In the genomic region with DNA sequence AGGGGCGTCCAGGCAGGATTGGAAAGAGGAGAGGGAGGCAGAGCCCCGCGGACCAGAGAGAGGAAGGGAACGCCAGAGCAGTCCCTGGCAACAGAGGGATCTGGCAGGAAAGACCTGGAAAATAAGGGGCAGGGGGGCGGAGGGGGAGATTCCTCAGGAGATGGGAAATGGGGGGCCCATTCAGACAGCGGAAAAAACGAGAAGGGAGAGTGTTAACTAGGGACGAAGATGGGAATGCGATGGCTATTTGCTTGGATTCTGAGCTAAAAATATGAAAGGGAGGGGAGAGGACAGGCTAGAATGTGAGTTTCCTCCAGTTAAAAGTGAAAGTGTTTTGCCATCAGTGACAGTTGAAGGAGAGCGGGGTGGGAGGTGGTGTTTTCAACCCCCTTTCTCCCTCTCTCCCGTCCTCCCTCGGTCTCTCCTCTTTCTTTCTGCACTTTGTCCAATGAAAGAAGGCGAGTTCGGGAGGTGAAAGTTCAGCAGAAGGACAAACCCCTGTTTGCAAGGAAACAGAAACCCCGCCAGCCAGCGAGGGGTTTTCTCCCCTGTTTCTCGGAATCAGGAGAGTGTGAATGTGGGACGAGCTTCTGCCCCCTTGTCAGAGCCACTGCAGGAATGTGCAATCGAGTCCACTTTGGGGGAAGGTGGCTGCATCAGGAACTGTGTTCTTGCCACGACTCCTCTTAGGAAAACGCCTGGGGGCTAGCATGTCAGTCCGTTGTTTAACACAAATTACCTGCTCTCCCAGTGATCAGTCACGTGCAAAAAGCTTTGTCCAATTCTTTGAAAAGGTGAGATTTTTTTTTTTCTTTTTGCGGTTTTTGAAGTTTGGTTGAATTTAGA, we compare ENCODE assay signal across 8 cellular contexts. TPM values are rescaled to one million over a fixed set of nuclear protein-coding genes. Genes with fewer than 3 reads are reported as not detected.
DNase-seq lines count a peak whose midpoint lies in the region; ATAC-seq, FAIRE-seq and TF ChIP-seq lines count a peak whose summit lies in the region.

No MANE protein-coding gene starts in this region.

- POLR2A ChIA-PET in CD8-positive, alpha-beta memory T cell (lab: Charles Lee) = no interaction called here
- POLR2A ChIA-PET in HepG2 (lab: Yijun Ruan, JAX) = interaction anchor here (0.7 to 2.7 kb wide), 9 partner anchors 39 to 579 kb away, joined by 3 to 17 read pairs (median 6); no protein-coding TSS in a partner anchor

- no peak for TF ChIP-seq RAD21 in HepG2 (CRISPR knock-in tag; IDR thresholded peaks at IDR 0.05)

- H4K20me1 ChIP-seq in HepG2 (ENCODE audit: insufficient read depth, low read length) = no peaks in the 10 kb centered on the region

- peaks cover 22 to 34% (median 33%) of the 10 kb centered on the region in 3 donors for H3K4me1 Mint-ChIP-seq in CD8-positive, alpha-beta memory T cell

- H3K9ac ChIP-seq in HepG2 (ENCODE audit: insufficient read depth, low read depth, low read length) = peak overlapping the region; percentile 76

- WGBS in HepG2 (ENCODE audit: low lambda C conversion rate) = 2% methylated on average over 24 of the region's 24 CpGs

- no peaks in the 10 kb centered on the region for H3K9me3 ChIP-seq in CD8-positive, alpha-beta memory T cell (ENCODE audit: low read length)
- H3K9me3 ChIP-seq in HepG2 (ENCODE audit: low read length) = no peaks in the 10 kb centered on the region

- H3K79me2 ChIP-seq in HepG2 (ENCODE audit: insufficient read depth, low read length) = peaks cover 28% of the 10 kb centered on the region

- TF ChIP-seq EP300 in HepG2 (IDR thresholded peaks at IDR 0.05; ENCODE audit: low read depth in 2 of 2, low read length in 2 of 2) (no peak), HepG2 (CRISPR knock-in tag; IDR thresholded peaks at IDR 0.05; ENCODE audit: borderline replicate concordance) (no peak)

- no peaks in the 10 kb centered on the region for H3K27me3 ChIP-seq in CD8-positive, alpha-beta memory T cell (ENCODE audit: insufficient read depth, low read length, poor library complexity, severe bottlenecking)
- no peaks in the 10 kb centered on the region for H3K27me3 ChIP-seq in HepG2 (ENCODE audit: control insufficient read depth in 1 of 2, insufficient read depth in 2 of 2, low read length in 2 of 2)

- peak overlapping the region; percentile 90 for H3K4me2 ChIP-seq in HepG2 (ENCODE audit: low read depth, low read length)

- no peak for FAIRE-seq in HepG2 (lab: Jason Lieb, UNC)

- H3K27ac Mint-ChIP-seq in CD8-positive, alpha-beta memory T cell = peak overlapping the region; percentile 68 to 98 (median 94)

- peak overlapping the region; percentile 91 for H3K4me3 ChIP-seq in CD8-positive, alpha-beta memory T cell (ENCODE audit: low read length)
- peak overlapping the region; percentile 89 for H3K4me3 ChIP-seq in coronary artery
- peak overlapping the region; percentile 61 to 95 (median 70) for H3K4me3 ChIP-seq in HepG2 (replicated peaks in 1 of 3; ENCODE audit: insufficient read depth in 1 of 3, low read depth in 2 of 3, low read length in 3 of 3)

- H2AFZ ChIP-seq in HepG2 (ENCODE audit: low read length) = no peak overlapping the region

- no peak for TF ChIP-seq CTCF in coronary artery (IDR thresholded peaks at IDR 0.05)
- no peak for TF ChIP-seq CTCF in HepG2 (CRISPR knock-in tag; IDR thresholded peaks at IDR 0.05)

- CTCF ChIA-PET in CD8-positive, alpha-beta memory T cell (lab: Charles Lee) = interaction anchor here (0.6 to 7.1 kb wide), 5 partner anchors 10 to 1034 kb away, joined by 3 to 30 read pairs (median 4); no protein-coding TSS in a partner anchor
- CTCF ChIA-PET in HepG2 (lab: Yijun Ruan, JAX; ENCODE audit: low intra/inter-chr PET ratio, low total read pairs) = no interaction called here

- H3K4me1 ChIP-seq in CD8-positive, alpha-beta memory T cell (ENCODE audit: insufficient read depth, low read length) = peaks cover 26% of the 10 kb centered on the region
- H3K4me1 ChIP-seq in HepG2 (ENCODE audit: insufficient read depth, low read length) = peaks cover 34% of the 10 kb centered on the region

- no peaks in the 10 kb centered on the region for H3K9me3 Mint-ChIP-seq in CD8-positive, alpha-beta memory T cell

- in situ Hi-C loops in HepG2 (cut with HindIII; ENCODE audit: extremely low pct_ligation_motif_present, low pct_unique_long_range_greater_than_20kb) = loop anchor here (5.0 to 10.0 kb wide), 2 partner anchors 277 to 530 kb away; no protein-coding TSS in a partner anchor

- H3K36me3 ChIP-seq in CD8-positive, alpha-beta memory T cell (ENCODE audit: insufficient read depth, low read length) = no peaks in the 10 kb centered on the region
- H3K36me3 ChIP-seq in HepG2 (replicated peaks in 1 of 2; ENCODE audit: control insufficient read depth in 1 of 2, insufficient read depth in 2 of 2, low read length in 2 of 2) = no peaks in the 10 kb centered on the region

- peaks cover 0 to 7% of the 10 kb centered on the region in 2 donors for H3K27me3 Mint-ChIP-seq in CD8-positive, alpha-beta memory T cell

- peaks cover 0 to 12% (median 0%) of the 10 kb centered on the region in 3 donors for H3K36me3 Mint-ChIP-seq in CD8-positive, alpha-beta memory T cell

- BruUV-seq in HepG2 (replicated peaks; lab: Mats Ljungman, UMichigan) = TSS peak; percentile 55

- peak overlapping the region; percentile 81 to 98 (median 95) for H3K4me3 Mint-ChIP-seq in CD8-positive, alpha-beta memory T cell

- ATAC-seq in HepG2 (peak; percentile 32), HG02763 (IDR thresholded peaks at IDR 0.05; ENCODE audit: unreplicated experiment) (no peak), HG03571 (IDR thresholded peaks at IDR 0.05; ENCODE audit: unreplicated experiment) (no peak)

- intact Hi-C loops in HepG2 (cut with micrococcal nuclease; ENCODE audit: unreplicated experiment) = loop anchor here (2.0 to 10.0 kb wide), 7 partner anchors 130 to 517 kb away; no protein-coding TSS in a partner anchor

- peak in 4 of 5 donors; percentile 3 to 48 (median 30) for DNase-seq in CD8-positive, alpha-beta memory T cell
- DNase-seq in M059J (ENCODE audit: low read depth) = peak; percentile 60
- peak; percentile 50 for DNase-seq in activated CD4-positive, CD25-positive, alpha-beta regulatory T cell treated with anti-CD3 and anti-CD28 coated beads, Interleukin-2, amount 50 U/mL, for 72 hours
- peak; percentile 79 for DNase-seq in coronary artery (ENCODE audit: low spot score)
- peak; percentile 68 for DNase-seq in HepG2 (ENCODE audit: low spot score)
- DNase-seq in stimulated activated CD4-positive, alpha-beta T cell treated with anti-CD3 and anti-CD28 coated beads, Interleukin-2, amount 100 ng/mL, for 24 hours = peak; percentile 69 to 74

- TF ChIP-seq POLR2A in HepG2 (IDR thresholded peaks at IDR 0.05; ENCODE audit: insufficient read depth in 1 of 2, low read depth in 2 of 2, low read length in 2 of 2) = peak; percentile 54 to 64; a peak in 2 of 4 replicates

- H3K27ac ChIP-seq in CD8-positive, alpha-beta memory T cell (ENCODE audit: low read depth, low read length) = peak overlapping the region; percentile 78
- H3K27ac ChIP-seq in coronary artery (peak overlapping the region; percentile 99), HepG2 (ENCODE audit: extremely low read length, insufficient read depth, low read length) (peak overlapping the region; percentile 97)

TF ChIP-seq in HepG2, 621 proteins besides CTCF, POLR2A, EP300 and RAD21 (continues in another document):
- no peak for TF ChIP-seq GLI4 (CRISPR knock-in tag; IDR thresholded peaks at IDR 0.05; ENCODE audit: borderline replicate concordance)
- peak; percentile 68 for TF ChIP-seq HNF4A (CRISPR knock-in tag; IDR thresholded peaks at IDR 0.05)
- no peak for TF ChIP-seq ATF7-NPFF (CRISPR knock-in tag; IDR thresholded peaks at IDR 0.05; ENCODE audit: low read depth)
- TF ChIP-seq SATB2 (CRISPR knock-in tag; IDR thresholded peaks at IDR 0.05) = no peak
- 0 out of 2 replicates have a peak, but pooled peaks have one; percentile 4 for TF ChIP-seq TCF7 (IDR thresholded peaks at IDR 0.05; ENCODE audit: low read depth)
- no peak for TF ChIP-seq SOX6 (IDR thresholded peaks at IDR 0.05)
- peak; percentile 49 for TF ChIP-seq SOX6 (CRISPR knock-in tag; IDR thresholded peaks at IDR 0.05)
- TF ChIP-seq ETV5 (CRISPR knock-in tag; IDR thresholded peaks at IDR 0.05; ENCODE audit: borderline replicate concordance) = no peak
- peak; percentile 26 for TF ChIP-seq TEAD3 (CRISPR knock-in tag; optimal IDR thresholded peaks at IDR 0.05; ENCODE audit: borderline replicate concordance)
- TF ChIP-seq NCOA2 (CRISPR knock-in tag; IDR thresholded peaks at IDR 0.05) = peak; percentile 25; the same call in 1 of the 2 replicates

RNA-seq across cellular contexts. Expression of a gene that starts 0.9 kb away (rescaled TPM):
- total RNA-seq in CD8-positive, alpha-beta memory T cell = 100 to 1,000 TPM; 142 to 147 TPM
- polyA plus RNA-seq in CD8-positive, alpha-beta memory T cell = 185 TPM
- 18.1 and 19.2 TPM in 2 replicates for total RNA-seq in M059J (2014; rRNA removed; shearing (Covaris generic))
- total RNA-seq in HepG2 (2016; rRNA removed; fragmentation: Illumina TruSeq; extraction: Trizol) = 43.3 and 59.0 TPM in 2 replicates
- 67.9 and 68.5 TPM in 2 replicates for total RNA-seq in HepG2 (2016; cell fraction: cytosol; rRNA removed; fragmentation: Illumina TruSeq; extraction: Trizol; ENCODE audit: low read depth)
- total RNA-seq in HepG2 (2016; cell fraction: insoluble cytoplasmic fraction; rRNA removed; fragmentation: Illumina TruSeq; extraction: Trizol) = 31.5 and 57.5 TPM in 2 replicates
- total RNA-seq in HepG2 (2016; cell fraction: membrane; rRNA removed; fragmentation: Illumina TruSeq; extraction: Trizol) = 36.5 and 36.9 TPM in 2 replicates
- 164 and 179 TPM in 2 replicates for total RNA-seq in HepG2 (2016; cell fraction: nucleus; rRNA removed; fragmentation: Illumina TruSeq; extraction: Trizol)
- polyA plus RNA-seq in HepG2 (2011; rRNA removed) = 36.0 and 40.4 TPM in 2 replicates
- polyA plus RNA-seq in HepG2 (2011; cell fraction: cytosol; rRNA removed) = 17.7 and 19.3 TPM in 2 replicates
- 47.8 and 58.3 TPM in 2 replicates for polyA plus RNA-seq in HepG2 (2011; cell fraction: nucleus; rRNA removed)
- 24.3 and 27.6 TPM in 2 replicates for polyA plus RNA-seq in HepG2 (2012)
- 3.3 and 4.6 TPM in 2 replicates for polyA plus RNA-seq in HepG2 (2016; cell fraction: cytosol; fragmentation: Illumina TruSeq; extraction: Trizol; ENCODE audit: low read depth)
- polyA plus RNA-seq in HepG2 (2016; cell fraction: insoluble cytoplasmic fraction; fragmentation: Illumina TruSeq; extraction: Trizol; ENCODE audit: low read depth) = 21.9 and 24.7 TPM in 2 replicates
- 9.9 and 11.0 TPM in 2 replicates for polyA plus RNA-seq in HepG2 (2016; cell fraction: membrane; fragmentation: Illumina TruSeq; extraction: Trizol; ENCODE audit: low read depth)
- polyA plus RNA-seq in HepG2 (2016; cell fraction: nucleus; fragmentation: Illumina TruSeq; extraction: Trizol; ENCODE audit: insufficient read depth, low read depth) = 28.9 and 32.7 TPM in 2 replicates
- polyA minus RNA-seq in HepG2 (2011; rRNA and poly(A)+ RNA removed; ENCODE audit: low replicate concordance) = 35.8 and 181 TPM in 2 replicates
- 64.7 and 68.5 TPM in 2 replicates for polyA minus RNA-seq in HepG2 (2011; cell fraction: cytosol; rRNA and poly(A)+ RNA removed)
- polyA minus RNA-seq in HepG2 (2011; cell fraction: nucleus; rRNA and poly(A)+ RNA removed) = 528 and 568 TPM in 2 replicates
